1 cellular context compared by ENCODE assay signal in the genomic region with DNA sequence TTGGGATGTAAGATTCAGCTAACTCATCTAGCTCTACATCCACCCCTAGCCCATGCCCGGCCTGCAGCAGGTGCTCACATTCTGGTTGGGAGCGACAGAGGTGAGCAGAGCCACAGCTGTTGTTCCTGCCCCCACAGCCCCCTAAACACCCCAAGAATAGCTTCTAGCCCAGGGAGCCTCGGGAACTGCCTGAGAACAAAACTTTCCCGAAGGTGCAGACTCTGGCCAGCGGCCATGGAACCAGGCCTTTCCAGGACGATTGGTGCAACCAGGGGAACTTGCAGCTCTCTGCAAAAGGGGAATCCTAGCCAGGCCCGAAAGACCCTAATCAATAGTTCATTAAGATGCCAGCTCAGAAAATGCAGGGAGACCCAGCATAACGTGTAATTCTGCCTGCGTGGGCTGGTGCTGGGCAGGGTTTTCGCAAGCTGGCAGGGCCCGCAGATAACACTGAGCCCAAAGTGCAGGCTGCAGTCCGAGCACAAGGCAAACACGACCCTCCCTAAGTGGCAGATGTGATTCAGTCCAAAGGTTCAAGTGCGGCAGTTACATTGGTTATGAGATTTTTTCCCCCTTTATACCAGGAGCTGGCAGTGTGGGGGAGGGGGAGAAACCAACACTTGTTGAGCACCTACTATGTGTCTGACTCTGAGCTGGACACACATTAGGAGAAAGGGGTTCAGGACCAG.
A peak's percentile ranks its signal among the peaks of the same experiment; 100 is the strongest.
TF ChIP-seq lines count a peak whose summit lies in the region.

No MANE protein-coding gene starts in this region.

TF ChIP-seq in HEK293, 187 proteins besides CTCF, POLR2A, EP300 and RAD21 (continued from another document):
- TF ChIP-seq, protein P1, sequence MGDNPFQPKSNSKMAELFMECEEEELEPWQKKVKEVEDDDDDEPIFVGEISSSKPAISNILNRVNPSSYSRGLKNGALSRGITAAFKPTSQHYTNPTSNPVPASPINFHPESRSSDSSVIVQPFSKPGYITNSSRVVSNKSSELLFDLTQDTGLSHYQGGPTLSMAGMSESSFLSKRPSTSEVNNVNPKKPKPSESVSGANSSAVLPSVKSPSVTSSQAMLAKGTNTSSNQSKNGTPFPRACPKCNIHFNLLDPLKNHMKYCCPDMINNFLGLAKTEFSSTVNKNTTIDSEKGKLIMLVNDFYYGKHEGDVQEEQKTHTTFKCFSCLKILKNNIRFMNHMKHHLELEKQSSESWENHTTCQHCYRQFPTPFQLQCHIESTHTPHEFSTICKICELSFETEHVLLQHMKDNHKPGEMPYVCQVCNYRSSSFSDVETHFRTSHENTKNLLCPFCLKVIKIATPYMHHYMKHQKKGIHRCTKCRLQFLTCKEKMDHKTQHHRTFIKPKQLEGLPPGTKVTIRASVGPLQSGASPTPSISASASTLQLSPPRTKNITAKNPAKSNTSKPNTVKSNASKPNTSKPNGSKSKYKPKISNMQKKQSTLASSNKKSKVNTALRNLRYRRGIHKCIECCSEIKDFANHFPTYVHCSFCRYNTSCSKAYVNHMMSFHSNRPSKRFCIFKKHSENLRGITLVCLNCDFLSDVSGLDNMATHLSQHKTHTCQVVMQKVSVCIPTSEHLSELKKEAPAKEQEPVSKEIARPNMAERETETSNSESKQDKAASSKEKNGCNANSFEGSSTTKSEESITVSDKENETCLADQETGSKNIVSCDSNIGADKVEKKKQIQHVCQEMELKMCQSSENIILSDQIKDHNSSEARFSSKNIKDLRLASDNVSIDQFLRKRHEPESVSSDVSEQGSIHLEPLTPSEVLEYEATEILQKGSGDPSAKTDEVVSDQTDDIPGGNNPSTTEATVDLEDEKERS (tag by site-specific recombination; IDR thresholded peaks at IDR 0.05), result no peak
- TF ChIP-seq ZNF549 (tag by site-specific recombination; IDR thresholded peaks at IDR 0.05) (no peak), ZNF366 (tag by site-specific recombination; conservative IDR thresholded peaks at IDR 0.05) (no peak), SCRT2 (tag by site-specific recombination; IDR thresholded peaks at IDR 0.05) (peak; percentile 37; the same call in 1 of the 2 replicates), AEBP2 (tag by site-specific recombination; IDR thresholded peaks at IDR 0.05; ENCODE audit: borderline replicate concordance) (no peak), ZFHX2 (tag by site-specific recombination; conservative IDR thresholded peaks at IDR 0.05) (no peak)
- TF ChIP-seq, protein P2, sequence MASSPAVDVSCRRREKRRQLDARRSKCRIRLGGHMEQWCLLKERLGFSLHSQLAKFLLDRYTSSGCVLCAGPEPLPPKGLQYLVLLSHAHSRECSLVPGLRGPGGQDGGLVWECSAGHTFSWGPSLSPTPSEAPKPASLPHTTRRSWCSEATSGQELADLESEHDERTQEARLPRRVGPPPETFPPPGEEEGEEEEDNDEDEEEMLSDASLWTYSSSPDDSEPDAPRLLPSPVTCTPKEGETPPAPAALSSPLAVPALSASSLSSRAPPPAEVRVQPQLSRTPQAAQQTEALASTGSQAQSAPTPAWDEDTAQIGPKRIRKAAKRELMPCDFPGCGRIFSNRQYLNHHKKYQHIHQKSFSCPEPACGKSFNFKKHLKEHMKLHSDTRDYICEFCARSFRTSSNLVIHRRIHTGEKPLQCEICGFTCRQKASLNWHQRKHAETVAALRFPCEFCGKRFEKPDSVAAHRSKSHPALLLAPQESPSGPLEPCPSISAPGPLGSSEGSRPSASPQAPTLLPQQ (tag by site-specific recombination; IDR thresholded peaks at IDR 0.05), result no peak
